Comparison of ENCODE assay signal across 1 cellular context in genomic region chr1:64875101-64875500, GRCh38.
TF ChIP-seq lines count a peak whose summit lies in the region.

No MANE protein-coding gene starts in this region.

TF ChIP-seq in IMR-90, 13 proteins besides CTCF, POLR2A, EP300 and RAD21:
- TF ChIP-seq FOS (IDR thresholded peaks at IDR 0.05; ENCODE audit: low read depth, low read length) (no peak), MAFK (IDR thresholded peaks at IDR 0.05; ENCODE audit: low read depth, low read length) (no peak), MAZ (IDR thresholded peaks at IDR 0.05; ENCODE audit: borderline replicate concordance, low read depth, low read length) (no peak), CHD1 (IDR thresholded peaks at IDR 0.05; ENCODE audit: low read depth, low read length) (no peak), ELK1 (IDR thresholded peaks at IDR 0.05; ENCODE audit: borderline replicate concordance, low read depth, low read length) (no peak), MXI1 (IDR thresholded peaks at IDR 0.05; ENCODE audit: borderline replicate concordance, low read depth, low read length) (no peak), NFE2L2 (IDR thresholded peaks at IDR 0.05; ENCODE audit: low read depth, low read length) (no peak), BHLHE40 (IDR thresholded peaks at IDR 0.05; ENCODE audit: low read depth, low read length) (no peak), RCOR1 (IDR thresholded peaks at IDR 0.05; ENCODE audit: insufficient replicate concordance, low read length) (no peak), USF2 (IDR thresholded peaks at IDR 0.05; ENCODE audit: low read depth, low read length) (no peak), SMC3 (IDR thresholded peaks at IDR 0.05; ENCODE audit: low read depth, low read length) (no peak), RFX5 (IDR thresholded peaks at IDR 0.05; ENCODE audit: low read depth, low read length) (no peak), CEBPB (IDR thresholded peaks at IDR 0.05; ENCODE audit: low read depth, low read length) (no peak)
